In the genomic region with DNA sequence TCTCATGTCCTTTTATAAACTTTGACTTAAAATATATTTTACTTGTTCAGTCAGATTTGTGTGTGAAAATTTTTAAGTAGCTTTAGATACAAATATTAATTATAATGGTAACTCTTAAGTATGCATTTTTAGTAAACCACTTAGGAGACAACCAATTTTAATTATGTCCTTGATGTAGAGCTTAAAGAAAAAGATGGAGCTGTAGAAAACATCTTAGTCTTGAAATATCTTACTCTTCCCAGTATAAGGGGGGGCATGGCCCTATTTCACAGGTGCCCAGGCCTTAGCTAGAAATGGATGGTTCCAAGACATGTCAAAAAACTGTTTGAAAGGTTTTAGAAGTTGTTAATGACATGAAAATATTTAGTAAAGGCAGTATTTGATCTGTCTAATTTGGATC, we compare ENCODE assay signal across 20 cellular contexts. TPM values are rescaled to one million over a fixed set of nuclear protein-coding genes. Genes with fewer than 3 reads are reported as not detected.
A peak's percentile ranks its signal among the peaks of the same experiment; 100 is the strongest.
DNase-seq lines count a peak whose midpoint lies in the region; ATAC-seq and TF ChIP-seq lines count a peak whose summit lies in the region.
"Had no signal": no experiment of that assay in that cellular context is flagged by ENCODE, and none has a peak within 500 bp of the region (broad histone marks: within the 10 kb centered on the region; RNA-seq: fewer than 3 reads in every experiment).

No MANE protein-coding gene starts in this region.

- peaks cover 51% of the 10 kb centered on the region for H3K4me1 Mint-ChIP-seq in CD4-positive, alpha-beta T cell (ENCODE audit: low read depth)
- peaks cover 95% of the 10 kb centered on the region for H3K4me1 Mint-ChIP-seq in activated T-helper 1 cell treated with anti-CD3 and anti-CD28 coated beads, Interleukin-12 subunit alpha, Interleukin-12 subunit beta, Interleukin-2, Interleukin-4 antibody, amounts not matched to agents 30 ng/mL and 10 ng/mL and 1 ng/mL, durations not matched to agents 14 hours and 24 hours and 36 hours (ENCODE audit: low read depth)
- H3K4me1 Mint-ChIP-seq in naive thymus-derived CD4-positive, alpha-beta T cell, result peaks cover 50 to 75% (median 69%) of the 10 kb centered on the region in 7 donors
- H3K4me1 Mint-ChIP-seq: nephron progenitor cell had no signal

- H3K9me3 ChIP-seq in CD4-positive, alpha-beta T cell (ENCODE audit: control insufficient read depth, low read length), result no peaks in the 10 kb centered on the region
- peaks cover 0 to 16% (median 0%) of the 10 kb centered on the region in 3 experiments for H3K9me3 ChIP-seq in naive thymus-derived CD4-positive, alpha-beta T cell (ENCODE audit: control insufficient read depth in 2 of 3, low read length in 3 of 3)
- no peaks in the 10 kb centered on the region for H3K9me3 ChIP-seq in SK-N-SH
- H3K9me3 ChIP-seq: ascending aorta, thoracic aorta had no signal

- no peak for TF ChIP-seq RAD21 in SK-N-SH (IDR thresholded peaks at IDR 0.05; ENCODE audit: low read length)

- H3K27ac ChIP-seq in CD4-positive, alpha-beta T cell (ENCODE audit: low read depth, low read length), result no peak overlapping the region
- H3K27ac ChIP-seq in naive thymus-derived CD4-positive, alpha-beta T cell (ENCODE audit: low read depth, low read length), result peak overlapping the region; percentile 35
- H3K27ac ChIP-seq in SK-N-SH (ENCODE audit: low read depth in 2 of 2, low read length in 1 of 2), result no peak overlapping the region
- H3K27ac ChIP-seq: hepatocyte had no signal

- peak overlapping the region; percentile 44 for H3K4me3 ChIP-seq in GM12865 (ENCODE audit: low read depth, low read length)
- H3K4me3 ChIP-seq in naive thymus-derived CD4-positive, alpha-beta T cell (ENCODE audit: low read length), result no peak overlapping the region
- no peak overlapping the region for H3K4me3 ChIP-seq in SK-N-SH (ENCODE audit: low read depth in 2 of 2, low read length in 1 of 2)
- H3K4me3 ChIP-seq: hepatocyte had no signal

- no peaks in the 10 kb centered on the region for H3K36me3 ChIP-seq in naive thymus-derived CD4-positive, alpha-beta T cell (ENCODE audit: control insufficient read depth in 2 of 3, insufficient read depth in 3 of 3, low read length in 3 of 3)
- no peaks in the 10 kb centered on the region for H3K36me3 ChIP-seq in SK-N-SH (replicated peaks in 1 of 2; ENCODE audit: control insufficient read depth in 1 of 2, insufficient read depth in 2 of 2, low read length in 1 of 2)
- H3K36me3 ChIP-seq: ascending aorta, thoracic aorta had no signal

- no peaks in the 10 kb centered on the region for H3K9me3 Mint-ChIP-seq in CD4-positive, alpha-beta T cell
- peaks cover 29% of the 10 kb centered on the region for H3K9me3 Mint-ChIP-seq in activated T-helper 1 cell treated with anti-CD3 and anti-CD28 coated beads, Interleukin-12 subunit alpha, Interleukin-12 subunit beta, Interleukin-2, Interleukin-4 antibody, amounts not matched to agents 30 ng/mL and 10 ng/mL and 1 ng/mL, durations not matched to agents 14 hours and 24 hours and 36 hours
- H3K9me3 Mint-ChIP-seq in naive thymus-derived CD4-positive, alpha-beta T cell, result peaks cover 5 to 41% (median 18%) of the 10 kb centered on the region in 11 donors

- H3K9ac ChIP-seq in SK-N-SH, result no peak overlapping the region

- H3K27me3 ChIP-seq in CD4-positive, alpha-beta T cell (ENCODE audit: control insufficient read depth, insufficient read depth, low read length), result no peaks in the 10 kb centered on the region
- no peaks in the 10 kb centered on the region for H3K27me3 ChIP-seq in naive thymus-derived CD4-positive, alpha-beta T cell (ENCODE audit: control insufficient read depth in 2 of 2, insufficient read depth in 2 of 2, low read length in 2 of 2)
- H3K27me3 ChIP-seq in SK-N-SH (ENCODE audit: insufficient read depth), result peaks cover 37% of the 10 kb centered on the region; the same call in 1 of the 2 replicates
- H3K27me3 ChIP-seq: ascending aorta, hepatocyte had no signal

- no peak for ATAC-seq in CD4-positive, alpha-beta T cell (ENCODE audit: poor library complexity)
- ATAC-seq in naive thymus-derived CD4-positive, alpha-beta T cell, result no peak
- ATAC-seq: Panc1 had no signal

- H3K4me1 ChIP-seq in naive thymus-derived CD4-positive, alpha-beta T cell (ENCODE audit: control insufficient read depth in 2 of 2, insufficient read depth in 2 of 2, low read length in 2 of 2), result peaks cover 32 to 46% of the 10 kb centered on the region in 2 donors
- H3K4me1 ChIP-seq in SK-N-SH (ENCODE audit: control insufficient read depth in 1 of 2, insufficient read depth in 2 of 2, low read depth in 1 of 2, low read length in 1 of 2), result no peaks in the 10 kb centered on the region

- no peaks in the 10 kb centered on the region for H3F3A ChIP-seq in SK-N-SH (replicated peaks; ENCODE audit: insufficient read depth)

- H3K9me2 ChIP-seq in SK-N-SH, result no peaks in the 10 kb centered on the region

- intact Hi-C loops in CD4-positive, alpha-beta T cell (cut with DNase I, micrococcal nuclease), result no loop called here
- intact Hi-C loops in activated T-helper 1 cell treated with anti-CD3 and anti-CD28 coated beads, Interleukin-12 subunit alpha, Interleukin-12 subunit beta, Interleukin-2, Interleukin-4 antibody, amounts not matched to agents 30 ng/mL and 10 ng/mL and 1 ng/mL, durations not matched to agents 14 hours and 24 hours and 36 hours (cut with micrococcal nuclease), result loop anchor here (5.0 kb wide), 2 partner anchors 135 to 270 kb away; partner anchors contain the start of genes BCKDHA, EXOSC5 and HNRNPUL1
- intact Hi-C loops in naive thymus-derived CD4-positive, alpha-beta T cell (cut with micrococcal nuclease), result loop anchor here (5.0 kb wide), 2 partner anchors 35 to 220 kb away; partner anchors contain the start of gene CCDC97 (in 1 of the 2)

- no peak overlapping the region for H3K4me3 Mint-ChIP-seq in CD4-positive, alpha-beta T cell
- H3K4me3 Mint-ChIP-seq in activated T-helper 1 cell treated with anti-CD3 and anti-CD28 coated beads, Interleukin-12 subunit alpha, Interleukin-12 subunit beta, Interleukin-2, Interleukin-4 antibody, amounts not matched to agents 30 ng/mL and 10 ng/mL and 1 ng/mL, durations not matched to agents 14 hours and 24 hours and 36 hours, result peak overlapping the region; percentile 82
- H3K4me3 Mint-ChIP-seq in naive thymus-derived CD4-positive, alpha-beta T cell, result peak overlapping the region in 5 of 10 donors; percentile 18 to 98 (median 84)
- H3K4me3 Mint-ChIP-seq: nephron progenitor cell had no signal

- no peak for TF ChIP-seq EP300 in SK-N-SH (IDR thresholded peaks at IDR 0.05; ENCODE audit: borderline replicate concordance in 1 of 2, low read depth in 1 of 2, low read length in 1 of 2)

- no peaks in the 10 kb centered on the region for H3K27me3 Mint-ChIP-seq in CD4-positive, alpha-beta T cell
- no peaks in the 10 kb centered on the region for H3K27me3 Mint-ChIP-seq in activated T-helper 1 cell treated with anti-CD3 and anti-CD28 coated beads, Interleukin-12 subunit alpha, Interleukin-12 subunit beta, Interleukin-2, Interleukin-4 antibody, amounts not matched to agents 30 ng/mL and 10 ng/mL and 1 ng/mL, durations not matched to agents 14 hours and 24 hours and 36 hours (ENCODE audit: insufficient read depth)
- peaks cover 0 to 3% (median 0%) of the 10 kb centered on the region in 5 donors for H3K27me3 Mint-ChIP-seq in naive thymus-derived CD4-positive, alpha-beta T cell

- CTCF ChIA-PET in CD4-positive, alpha-beta T cell (lab: Charles Lee), result interaction anchor here (1.0 to 3.2 kb wide), 5 partner anchors 10 to 93 kb away, joined by 3 to 9 read pairs (median 8); partner anchors contain the start of gene DMAC2
- CTCF ChIA-PET in naive thymus-derived CD4-positive, alpha-beta T cell (lab: Charles Lee), result interaction anchor here (0.7 to 2.4 kb wide), 7 partner anchors 10 to 83 kb away, joined by 3 to 7 read pairs (median 3); no protein-coding TSS in a partner anchor
- CTCF ChIA-PET in SK-N-SH (lab: Yijun Ruan, JAX), result interaction anchor here (1.1 to 2.0 kb wide), 4 partner anchors 31 to 82 kb away, joined by 3 to 8 read pairs (median 5); no protein-coding TSS in a partner anchor

- H3K27ac Mint-ChIP-seq in CD4-positive, alpha-beta T cell, result peak overlapping the region; percentile 78
- H3K27ac Mint-ChIP-seq in activated T-helper 1 cell treated with anti-CD3 and anti-CD28 coated beads, Interleukin-12 subunit alpha, Interleukin-12 subunit beta, Interleukin-2, Interleukin-4 antibody, amounts not matched to agents 30 ng/mL and 10 ng/mL and 1 ng/mL, durations not matched to agents 14 hours and 24 hours and 36 hours, result peak overlapping the region; percentile 87
- peak overlapping the region in 7 of 9 donors; percentile 83 to 98 (median 93) for H3K27ac Mint-ChIP-seq in naive thymus-derived CD4-positive, alpha-beta T cell
- H3K27ac Mint-ChIP-seq: nephron progenitor cell had no signal

- H3K79me2 ChIP-seq in SK-N-SH (ENCODE audit: insufficient read depth), result no peaks in the 10 kb centered on the region
- H3K79me2 ChIP-seq: hepatocyte had no signal

- H3K4me2 ChIP-seq in SK-N-SH, result no peak overlapping the region
- H3K4me2 ChIP-seq: hepatocyte had no signal

- POLR2A ChIA-PET in CD4-positive, alpha-beta T cell (lab: Charles Lee), result interaction anchor here (1.1 to 3.6 kb wide), 6 partner anchors 11 to 93 kb away, joined by 6 to 48 read pairs (median 18); partner anchors contain the start of gene DMAC2
- POLR2A ChIA-PET in naive thymus-derived CD4-positive, alpha-beta T cell (lab: Charles Lee), result interaction anchor here (0.9 to 9.5 kb wide), 7 partner anchors 16 to 168 kb away, joined by 3 to 208 read pairs (median 7); partner anchors contain the start of genes B9D2 and CEACAM21
- POLR2A ChIA-PET in SK-N-SH (lab: Yijun Ruan, JAX), result no interaction called here

- H4K20me1 ChIP-seq in SK-N-SH (ENCODE audit: insufficient read depth), result no peaks in the 10 kb centered on the region

- DNase-seq in CD4-positive, alpha-beta T cell, result no peak
- DNase-seq in GM12865 (ENCODE audit: low read depth) (no peak), NCI-H187 (lab: John Stamatoyannopoulos, UW) (no peak), SK-N-SH (no peak), NCI-H1436 treated with DMSO at 0.1 percent for 48 hours (lab: John Stamatoyannopoulos, UW) (no peak)
- DNase-seq in activated T-helper 1 cell treated with anti-CD3 and anti-CD28 coated beads, Interleukin-12 subunit alpha, Interleukin-12 subunit beta, Interleukin-2, Interleukin-4 antibody, amounts not matched to agents 30 ng/mL and 10 ng/mL and 1 ng/mL, durations not matched to agents 14 hours and 24 hours and 36 hours (ENCODE audit: low spot score), result no peak
- DNase-seq in naive thymus-derived CD4-positive, alpha-beta T cell, result no peak
- DNase-seq: DMS153; GOT3; mammary epithelial cell; NCI-H1694 treated with DMSO at 0.1 percent for 48 hours; NCI-H226; nephron progenitor cell; stimulated activated CD4-positive, alpha-beta T cell treated with anti-CD3 and anti-CD28 coated beads, Interleukin-4, amount 100 ng/mL, for 1 hour had no signal

- TF ChIP-seq CTCF in CD4-positive, alpha-beta T cell (IDR thresholded peaks at IDR 0.05), result no peak
- TF ChIP-seq CTCF in GM12865 (IDR thresholded peaks at IDR 0.05; ENCODE audit: insufficient read depth, low read depth, low read length, missing control alignments) (no peak), SK-N-SH (IDR thresholded peaks at IDR 0.05) (no peak)

- H3K36me3 Mint-ChIP-seq in CD4-positive, alpha-beta T cell (ENCODE audit: low read depth), result no peaks in the 10 kb centered on the region
- H3K36me3 Mint-ChIP-seq in activated T-helper 1 cell treated with anti-CD3 and anti-CD28 coated beads, Interleukin-12 subunit alpha, Interleukin-12 subunit beta, Interleukin-2, Interleukin-4 antibody, amounts not matched to agents 30 ng/mL and 10 ng/mL and 1 ng/mL, durations not matched to agents 14 hours and 24 hours and 36 hours (ENCODE audit: low read depth), result peaks cover 24% of the 10 kb centered on the region
- H3K36me3 Mint-ChIP-seq in naive thymus-derived CD4-positive, alpha-beta T cell, result peaks cover 0 to 29% (median 6%) of the 10 kb centered on the region in 5 donors

- H2AFZ ChIP-seq in SK-N-SH (ENCODE audit: low read depth), result no peak overlapping the region
- H2AFZ ChIP-seq: hepatocyte had no signal

RNA-seq across cellular contexts. Expression of gene CEACAM21, which starts 43.4 kb away (rescaled TPM):
- total RNA-seq in CD4-positive, alpha-beta T cell, result 10 to 100 TPM; 30.7 to 34.9 TPM
- total RNA-seq in activated T-helper 1 cell treated with anti-CD3 and anti-CD28 coated beads, Interleukin-12 subunit alpha, Interleukin-12 subunit beta, Interleukin-2, Interleukin-4 antibody, amounts not matched to agents 30 ng/mL and 10 ng/mL and 1 ng/mL, durations not matched to agents 14 hours and 24 hours and 36 hours, result 34.1 and 38.5 TPM in 2 replicates
- 10 to 100 TPM; 40.1 to 64.5 (median 50.0) TPM for total RNA-seq in naive thymus-derived CD4-positive, alpha-beta T cell
- polyA plus RNA-seq in naive thymus-derived CD4-positive, alpha-beta T cell, result 10 to 100 TPM; 27.7 to 43.6 TPM
- polyA plus RNA-seq in SK-N-SH (2012; rRNA removed), result not detected in 2 replicates
- not detected in 2 replicates for polyA plus RNA-seq in SK-N-SH (2012; cell fraction: cytosol; rRNA removed)
- polyA plus RNA-seq in SK-N-SH (2012; cell fraction: nucleus; rRNA removed), result not detected in 2 replicates
- total RNA-seq: ascending aorta, mammary epithelial cell, progenitor cell of endocrine pancreas had no signal
- polyA plus RNA-seq: hepatocyte, keratinocyte, mammary epithelial cell had no signal

Comparison
In these comparisons a context has a peak if more than half of its experiments do, and no peak if none do; other contexts are left out.
1. intact Hi-C loops: an anchor here in activated T-helper 1 cell treated with anti-CD3 and anti-CD28 coated beads, Interleukin-12 subunit alpha, Interleukin-12 subunit beta, Interleukin-2, Interleukin-4 antibody, amounts not matched to agents 30 ng/mL and 10 ng/mL and 1 ng/mL, durations not matched to agents 14 hours and 24 hours and 36 hours (5.0 kb wide) and naive thymus-derived CD4-positive, alpha-beta T cell (5.0 kb wide); none called in CD4-positive, alpha-beta T cell.